23 cellular contexts compared by ENCODE assay signal in the genomic region with DNA sequence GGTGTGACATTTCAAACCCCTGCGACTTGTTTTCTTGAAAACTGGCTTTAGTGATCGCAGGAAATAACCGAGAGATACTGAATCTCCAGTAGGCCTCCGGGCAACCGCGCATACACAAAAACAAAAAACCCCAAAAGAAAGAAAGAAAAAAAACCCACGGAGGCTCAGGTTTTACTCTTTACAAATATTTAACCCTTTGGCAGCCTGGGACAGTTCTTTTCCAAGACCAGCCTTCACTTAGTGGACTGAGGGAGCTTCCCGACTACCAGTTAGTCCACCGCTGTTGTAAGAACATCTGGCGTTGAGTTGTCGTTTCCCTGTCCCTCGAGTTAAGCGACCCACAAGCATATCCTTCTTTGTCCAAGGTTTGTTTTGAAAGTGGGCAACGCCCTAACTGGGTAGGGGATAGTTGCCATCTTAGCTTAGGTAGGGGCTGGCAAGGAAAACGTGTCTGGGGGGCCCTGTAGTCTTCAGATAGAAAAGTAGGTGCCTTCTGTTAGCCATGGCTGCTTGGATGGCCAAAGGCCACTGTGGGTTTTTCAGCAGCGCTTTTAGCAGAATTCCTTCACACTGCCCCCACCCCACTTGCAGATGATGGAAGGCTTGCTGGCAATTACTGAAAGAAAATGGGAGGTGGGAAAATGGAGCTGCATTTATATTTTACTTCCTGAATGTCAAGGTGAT. TPM values are rescaled to one million over a fixed set of nuclear protein-coding genes. Genes with fewer than 3 reads are reported as not detected.
DNase-seq lines count a peak whose midpoint lies in the region; ATAC-seq and TF ChIP-seq lines count a peak whose summit lies in the region.
"Had no signal": no experiment of that assay in that cellular context is flagged by ENCODE, and none has a peak within 500 bp of the region (broad histone marks: within the 10 kb centered on the region; RNA-seq: fewer than 3 reads in every experiment).

No MANE protein-coding gene starts in this region.

- H3K27ac Mint-ChIP-seq in naive B cell, result peak overlapping the region in 2 of 6 donors; percentile 22 to 74
- H3K27ac Mint-ChIP-seq: HFFc6; stimulated activated memory B cell treated with anti-CD40 and anti-IgM and Interleukin-4, amounts not matched to agents 10 μg/mL and 1 μg/mL and 100 μg/mL, for 72 hours; T-helper 2 cell treated with Interferon-gamma antibody and Interleukin-4, amounts not matched to agents 5 μg/mL and 100 μg/mL, for 36 hours had no signal

- H3K36me3 ChIP-seq in WERI-Rb-1, result peaks cover 84% of the 10 kb centered on the region
- no peaks in the 10 kb centered on the region for H3K36me3 ChIP-seq in stomach
- H3K36me3 ChIP-seq: breast epithelium, transverse colon had no signal

- WGBS in stomach, 5 donors, result 30 to 58% (median 38%) methylated on average over 16 of the region's 16 CpGs

- TF ChIP-seq EP300 in stomach (IDR thresholded peaks at IDR 0.05), result no peak

- no peaks in the 10 kb centered on the region for H3K9me3 ChIP-seq in WERI-Rb-1 (ENCODE audit: severe bottlenecking)
- peaks cover 0 to 8% (median 0%) of the 10 kb centered on the region in 4 donors for H3K9me3 ChIP-seq in stomach
- H3K9me3 ChIP-seq: breast epithelium, transverse colon had no signal

- peak overlapping the region; percentile 32 for H3K4me3 ChIP-seq in WERI-Rb-1 (ENCODE audit: low read depth, low read length)
- H3K4me3 ChIP-seq in stomach, result peak overlapping the region in 3 of 4 donors; percentile 24 to 63 (median 30)
- H3K4me3 ChIP-seq: GM12878, SK-N-MC had no signal

- TF ChIP-seq CTCF in GM10266 (IDR thresholded peaks at IDR 0.05; ENCODE audit: control insufficient read depth, insufficient read depth, low read depth, missing control alignments) (no peak), WERI-Rb-1 (IDR thresholded peaks at IDR 0.05; ENCODE audit: low read depth, low read length) (no peak), stomach (IDR thresholded peaks at IDR 0.05) (no peak)

- peak; percentile 11 for DNase-seq in GM10266 (ENCODE audit: extremely low spot score)
- no peak for DNase-seq in WERI-Rb-1
- DNase-seq in naive B cell, result no peak
- no peak for DNase-seq in stomach
- no peak for DNase-seq in D341Med (ENCODE audit: low spot score)
- DNase-seq in activated CD8-positive, alpha-beta memory T cell treated with anti-CD3 and anti-CD28 coated beads for 24 hours, result no peak
- DNase-seq: activated CD4-positive, CD25-positive, alpha-beta regulatory T cell treated with anti-CD3 and anti-CD28 coated beads, Interleukin-2, amount 50 U/mL, for 72 hours; AML-193; Calu3; GDM1; HFFc6; mesenchymal stem cell; NCI-H1092; NCI-H524; nucleus accumbens had no signal

- intact Hi-C loops in stomach (cut with DNase I; ENCODE audit: low total_unique reads), result no loop called here

- peaks cover 42 to 58% (median 53%) of the 10 kb centered on the region in 3 donors for H3K4me1 Mint-ChIP-seq in naive B cell

- peak overlapping the region in 7 of 8 donors; percentile 19 to 74 (median 40) for H3K4me3 Mint-ChIP-seq in naive B cell
- H3K4me3 Mint-ChIP-seq: HFFc6; stimulated activated memory B cell treated with anti-CD40 and anti-IgM and Interleukin-4, amounts not matched to agents 10 μg/mL and 1 μg/mL and 100 μg/mL, for 72 hours; T-helper 2 cell treated with Interferon-gamma antibody and Interleukin-4, amounts not matched to agents 5 μg/mL and 100 μg/mL, for 36 hours had no signal

- H3K27me3 Mint-ChIP-seq in naive B cell, result peaks cover 64 to 77% (median 76%) of the 10 kb centered on the region in 3 donors

- no peak for TF ChIP-seq POLR2A in stomach (IDR thresholded peaks at IDR 0.05)

- peaks cover 0 to 8% (median 0%) of the 10 kb centered on the region in 7 donors for H3K9me3 Mint-ChIP-seq in naive B cell
- H3K9me3 Mint-ChIP-seq: HFFc6; stimulated activated memory B cell treated with anti-CD40 and anti-IgM and Interleukin-4, amounts not matched to agents 10 μg/mL and 1 μg/mL and 100 μg/mL, for 72 hours; T-helper 2 cell treated with Interferon-gamma antibody and Interleukin-4, amounts not matched to agents 5 μg/mL and 100 μg/mL, for 36 hours had no signal

- H3K27me3 ChIP-seq in WERI-Rb-1 (ENCODE audit: insufficient read depth, low read depth, severe bottlenecking), result no peaks in the 10 kb centered on the region
- H3K27me3 ChIP-seq in stomach, result peaks cover 21 to 96% (median 87%) of the 10 kb centered on the region in 3 donors

- H3K27ac ChIP-seq in WERI-Rb-1 (peak overlapping the region; percentile 97), stomach (peak overlapping the region in 2 of 5 donors; percentile 18 to 74)
- H3K27ac ChIP-seq: breast epithelium, SK-N-MC had no signal

- ATAC-seq in naive B cell (ENCODE audit: low read depth in 2 of 2) (no peak), HG03175 (IDR thresholded peaks at IDR 0.05; ENCODE audit: unreplicated experiment) (no peak)
- ATAC-seq: GM12878; sciatic nerve; stimulated activated memory B cell treated with anti-CD40 and anti-IgM and Interleukin-4, amounts not matched to agents 10 μg/mL and 1 μg/mL and 100 μg/mL, for 72 hours had no signal

- H3K4me1 ChIP-seq in stomach, result peaks cover 57 to 80% (median 68%) of the 10 kb centered on the region in 4 donors

- H3K36me3 Mint-ChIP-seq in naive B cell, result peaks cover 0 to 10% of the 10 kb centered on the region in 2 donors
- H3K36me3 Mint-ChIP-seq: stimulated activated memory B cell treated with anti-CD40 and anti-IgM and Interleukin-4, amounts not matched to agents 10 μg/mL and 1 μg/mL and 100 μg/mL, for 72 hours had no signal

RNA-seq across cellular contexts. Expression of a gene that starts 6.9 kb away (rescaled TPM):
- polyA plus RNA-seq in naive B cell (ENCODE audit: low read depth in 6 of 6) (not detected), stomach (1 to 10 TPM in 2 of 3 donors, under 1 TPM in 1; 0.58 to 2.3 (median 2.1) TPM)
- total RNA-seq in stomach, result 1 to 10 TPM in 3 of 5 donors, not detected in 2; 1.3 to 4.0 (median 2.3) TPM

RNA-seq across cellular contexts. Expression of a gene that starts 32.2 kb away (rescaled TPM):
- 100 to 1,000 TPM in 4 of 6 donors, 10 to 100 TPM in 2; 88.5 to 115 (median 105) TPM for polyA plus RNA-seq in naive B cell (ENCODE audit: low read depth in 6 of 6)
- 100 to 1,000 TPM in 3 of 5 donors, 10 to 100 TPM in 2; 68.2 to 304 (median 118) TPM for total RNA-seq in stomach
- 100 to 1,000 TPM in 2 of 3 donors, 10 to 100 TPM in 1; 79.6 to 157 (median 100) TPM for polyA plus RNA-seq in stomach
